1 cellular context compared by ENCODE assay signal in the genomic region with DNA sequence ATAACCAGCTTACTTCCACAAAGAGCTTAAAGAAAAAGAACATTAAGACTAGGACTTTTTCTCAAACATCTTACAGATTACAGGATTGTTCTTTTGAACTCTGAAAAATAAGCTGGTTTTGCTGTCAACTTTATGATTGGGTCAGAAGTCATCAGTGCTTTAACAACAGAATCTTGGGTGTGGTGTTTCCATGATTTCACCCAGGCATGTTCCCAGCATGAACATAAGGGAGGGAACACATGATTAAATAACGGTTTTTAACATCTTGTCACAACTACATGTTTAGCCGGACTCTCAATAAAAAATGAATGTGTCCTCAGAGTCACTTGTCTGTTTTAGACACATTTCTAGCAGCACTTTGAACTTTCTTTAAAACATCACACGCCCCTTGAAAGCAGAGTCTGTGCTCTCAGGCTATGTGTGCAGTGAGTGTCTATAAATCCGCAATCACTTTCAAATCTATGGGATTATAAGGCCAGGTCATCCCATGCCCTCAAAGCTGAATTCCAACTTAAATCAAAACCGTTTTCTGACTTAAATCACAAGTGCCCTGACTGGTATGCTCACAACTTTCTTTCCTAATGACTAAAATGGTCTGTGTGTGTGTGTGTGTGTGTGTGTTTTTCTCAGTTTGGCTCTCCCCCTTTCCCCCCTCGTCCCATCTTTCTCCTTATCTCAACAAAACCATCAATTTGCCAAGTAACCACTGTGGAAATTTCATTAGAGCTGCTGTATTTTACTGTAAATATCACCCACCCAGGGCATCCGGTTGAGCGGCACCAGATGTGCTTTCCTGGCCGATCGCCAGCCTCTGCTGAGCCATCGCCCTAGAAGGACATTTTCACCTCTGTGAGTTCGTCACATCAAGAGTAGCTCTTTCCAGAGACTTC.
TF ChIP-seq lines count a peak whose summit lies in the region.

No MANE protein-coding gene starts in this region.

TF ChIP-seq in K562, 482 proteins besides CTCF, POLR2A, EP300 and RAD21 (continued from another document and continues in another):
- TF ChIP-seq ZNF76 (CRISPR knock-in tag; IDR thresholded peaks at IDR 0.05; ENCODE audit: borderline replicate concordance) (no peak), ETV6 (IDR thresholded peaks at IDR 0.05; ENCODE audit: borderline replicate concordance in 1 of 2, low read depth in 2 of 2, low read length in 1 of 2) (no peak), ETV6 (CRISPR knock-in tag; IDR thresholded peaks at IDR 0.05; ENCODE audit: borderline replicate concordance) (no peak), HNRNPH1 (optimal IDR thresholded peaks at IDR 0.05; ENCODE audit: low read depth, low read length) (no peak), RFX1 (IDR thresholded peaks at IDR 0.05) (no peak), SIN3B (IDR thresholded peaks at IDR 0.05; ENCODE audit: low read depth) (no peak), HSF4 (CRISPR knock-in tag; IDR thresholded peaks at IDR 0.05; ENCODE audit: borderline replicate concordance) (no peak), PHF8 (IDR thresholded peaks at IDR 0.05; ENCODE audit: borderline replicate concordance, low read length) (no peak), ZNF212 (CRISPR knock-in tag; IDR thresholded peaks at IDR 0.05) (no peak), ZNF253 (CRISPR knock-in tag; conservative IDR thresholded peaks at IDR 0.05) (no peak), FOXJ2 (tag; IDR thresholded peaks at IDR 0.05) (no peak), ZNF75A (CRISPR knock-in tag; IDR thresholded peaks at IDR 0.05) (no peak), ZNF311 (CRISPR knock-in tag; IDR thresholded peaks at IDR 0.05) (no peak), MTA3 (IDR thresholded peaks at IDR 0.05; ENCODE audit: borderline replicate concordance) (no peak), MTF1 (CRISPR knock-in tag; IDR thresholded peaks at IDR 0.05; ENCODE audit: borderline replicate concordance) (no peak), GTF2E2 (tag; IDR thresholded peaks at IDR 0.05) (no peak), ZC3H11A (IDR thresholded peaks at IDR 0.05; ENCODE audit: low read depth, low read length) (no peak), NR3C1 (CRISPR knock-in tag; IDR thresholded peaks at IDR 0.05) (no peak), ZNF121 (CRISPR knock-in tag; conservative IDR thresholded peaks at IDR 0.05) (no peak), ZNF778 (CRISPR knock-in tag; IDR thresholded peaks at IDR 0.05) (no peak), ZNF584 (CRISPR knock-in tag; IDR thresholded peaks at IDR 0.05; ENCODE audit: low read depth) (0 out of 2 replicates have a peak, but pooled peaks have one; percentile 53), ZNF561 (CRISPR knock-in tag; conservative IDR thresholded peaks at IDR 0.05) (no peak), NONO (IDR thresholded peaks at IDR 0.05; ENCODE audit: low read depth in 2 of 2, low read length in 1 of 2) (no peak), HNRNPLL (IDR thresholded peaks at IDR 0.05; ENCODE audit: low read depth, low read length, poor library complexity, severe bottlenecking) (no peak), ZNF23 (CRISPR knock-in tag; IDR thresholded peaks at IDR 0.05) (no peak), SNRNP70 (optimal IDR thresholded peaks at IDR 0.05; ENCODE audit: low read depth, low read length) (no peak), ZFP1 (CRISPR knock-in tag; IDR thresholded peaks at IDR 0.05) (no peak), EWSR1 (IDR thresholded peaks at IDR 0.05; ENCODE audit: borderline replicate concordance, low read depth, partially characterized antibody) (no peak), PPARD (CRISPR knock-in tag; IDR thresholded peaks at IDR 0.05) (no peak), ZNF24 (IDR thresholded peaks at IDR 0.05) (no peak), MAFK (IDR thresholded peaks at IDR 0.05; ENCODE audit: low read length) (no peak), ZNF707 (CRISPR knock-in tag; conservative IDR thresholded peaks at IDR 0.05) (no peak), ZNF282 (CRISPR knock-in tag; IDR thresholded peaks at IDR 0.05) (no peak), ZNF232 (CRISPR knock-in tag; IDR thresholded peaks at IDR 0.05) (no peak), CCAR2 (IDR thresholded peaks at IDR 0.05; ENCODE audit: low read depth, low read length) (no peak), CHD1 (IDR thresholded peaks at IDR 0.05; ENCODE audit: low read length) (no peak), ZNF589 (CRISPR knock-in tag; IDR thresholded peaks at IDR 0.05; ENCODE audit: low read depth) (0 out of 2 replicates have a peak, but pooled peaks have one; percentile 30), THRAP3 (IDR thresholded peaks at IDR 0.05; ENCODE audit: borderline replicate concordance) (no peak), KHSRP (IDR thresholded peaks at IDR 0.05) (0 out of 2 replicates have a peak, but pooled peaks have one; percentile 15), ZNF384 (IDR thresholded peaks at IDR 0.05; ENCODE audit: low read depth, low read length) (no peak), SMARCB1 (IDR thresholded peaks at IDR 0.05; ENCODE audit: insufficient read length, low read depth) (no peak)
- TF ChIP-seq, protein P1, sequence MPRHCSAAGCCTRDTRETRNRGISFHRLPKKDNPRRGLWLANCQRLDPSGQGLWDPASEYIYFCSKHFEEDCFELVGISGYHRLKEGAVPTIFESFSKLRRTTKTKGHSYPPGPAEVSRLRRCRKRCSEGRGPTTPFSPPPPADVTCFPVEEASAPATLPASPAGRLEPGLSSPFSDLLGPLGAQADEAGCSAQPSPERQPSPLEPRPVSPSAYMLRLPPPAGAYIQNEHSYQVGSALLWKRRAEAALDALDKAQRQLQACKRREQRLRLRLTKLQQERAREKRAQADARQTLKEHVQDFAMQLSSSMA (CRISPR knock-in tag; IDR thresholded peaks at IDR 0.05): no peak
- TF ChIP-seq, protein P2, sequence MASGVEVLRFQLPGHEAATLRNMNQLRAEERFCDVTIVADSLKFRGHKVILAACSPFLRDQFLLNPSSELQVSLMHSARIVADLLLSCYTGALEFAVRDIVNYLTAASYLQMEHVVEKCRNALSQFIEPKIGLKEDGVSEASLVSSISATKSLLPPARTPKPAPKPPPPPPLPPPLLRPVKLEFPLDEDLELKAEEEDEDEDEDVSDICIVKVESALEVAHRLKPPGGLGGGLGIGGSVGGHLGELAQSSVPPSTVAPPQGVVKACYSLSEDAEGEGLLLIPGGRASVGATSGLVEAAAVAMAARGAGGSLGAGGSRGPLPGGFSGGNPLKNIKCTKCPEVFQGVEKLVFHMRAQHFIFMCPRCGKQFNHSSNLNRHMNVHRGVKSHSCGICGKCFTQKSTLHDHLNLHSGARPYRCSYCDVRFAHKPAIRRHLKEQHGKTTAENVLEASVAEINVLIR (CRISPR knock-in tag; IDR thresholded peaks at IDR 0.05): no peak
- TF ChIP-seq, protein P3, sequence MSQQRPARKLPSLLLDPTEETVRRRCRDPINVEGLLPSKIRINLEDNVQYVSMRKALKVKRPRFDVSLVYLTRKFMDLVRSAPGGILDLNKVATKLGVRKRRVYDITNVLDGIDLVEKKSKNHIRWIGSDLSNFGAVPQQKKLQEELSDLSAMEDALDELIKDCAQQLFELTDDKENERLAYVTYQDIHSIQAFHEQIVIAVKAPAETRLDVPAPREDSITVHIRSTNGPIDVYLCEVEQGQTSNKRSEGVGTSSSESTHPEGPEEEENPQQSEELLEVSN (IDR thresholded peaks at IDR 0.05; ENCODE audit: borderline replicate concordance in 1 of 2, extremely low read depth in 1 of 2, insufficient read depth in 1 of 2, insufficient read length in 1 of 2, low read depth in 1 of 2, low read length in 1 of 2, poor library complexity in 1 of 2, severe bottlenecking in 1 of 2): no peak
- TF ChIP-seq, protein P4, sequence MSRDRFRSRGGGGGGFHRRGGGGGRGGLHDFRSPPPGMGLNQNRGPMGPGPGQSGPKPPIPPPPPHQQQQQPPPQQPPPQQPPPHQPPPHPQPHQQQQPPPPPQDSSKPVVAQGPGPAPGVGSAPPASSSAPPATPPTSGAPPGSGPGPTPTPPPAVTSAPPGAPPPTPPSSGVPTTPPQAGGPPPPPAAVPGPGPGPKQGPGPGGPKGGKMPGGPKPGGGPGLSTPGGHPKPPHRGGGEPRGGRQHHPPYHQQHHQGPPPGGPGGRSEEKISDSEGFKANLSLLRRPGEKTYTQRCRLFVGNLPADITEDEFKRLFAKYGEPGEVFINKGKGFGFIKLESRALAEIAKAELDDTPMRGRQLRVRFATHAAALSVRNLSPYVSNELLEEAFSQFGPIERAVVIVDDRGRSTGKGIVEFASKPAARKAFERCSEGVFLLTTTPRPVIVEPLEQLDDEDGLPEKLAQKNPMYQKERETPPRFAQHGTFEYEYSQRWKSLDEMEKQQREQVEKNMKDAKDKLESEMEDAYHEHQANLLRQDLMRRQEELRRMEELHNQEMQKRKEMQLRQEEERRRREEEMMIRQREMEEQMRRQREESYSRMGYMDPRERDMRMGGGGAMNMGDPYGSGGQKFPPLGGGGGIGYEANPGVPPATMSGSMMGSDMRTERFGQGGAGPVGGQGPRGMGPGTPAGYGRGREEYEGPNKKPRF (IDR thresholded peaks at IDR 0.05; ENCODE audit: low read depth, low read length): no peak
- TF ChIP-seq, protein P5, sequence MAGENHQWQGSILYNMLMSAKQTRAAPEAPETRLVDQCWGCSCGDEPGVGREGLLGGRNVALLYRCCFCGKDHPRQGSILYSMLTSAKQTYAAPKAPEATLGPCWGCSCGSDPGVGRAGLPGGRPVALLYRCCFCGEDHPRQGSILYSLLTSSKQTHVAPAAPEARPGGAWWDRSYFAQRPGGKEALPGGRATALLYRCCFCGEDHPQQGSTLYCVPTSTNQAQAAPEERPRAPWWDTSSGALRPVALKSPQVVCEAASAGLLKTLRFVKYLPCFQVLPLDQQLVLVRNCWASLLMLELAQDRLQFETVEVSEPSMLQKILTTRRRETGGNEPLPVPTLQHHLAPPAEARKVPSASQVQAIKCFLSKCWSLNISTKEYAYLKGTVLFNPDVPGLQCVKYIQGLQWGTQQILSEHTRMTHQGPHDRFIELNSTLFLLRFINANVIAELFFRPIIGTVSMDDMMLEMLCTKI (IDR thresholded peaks at IDR 0.05; ENCODE audit: partially characterized antibody): no peak
- TF ChIP-seq, protein P6, sequence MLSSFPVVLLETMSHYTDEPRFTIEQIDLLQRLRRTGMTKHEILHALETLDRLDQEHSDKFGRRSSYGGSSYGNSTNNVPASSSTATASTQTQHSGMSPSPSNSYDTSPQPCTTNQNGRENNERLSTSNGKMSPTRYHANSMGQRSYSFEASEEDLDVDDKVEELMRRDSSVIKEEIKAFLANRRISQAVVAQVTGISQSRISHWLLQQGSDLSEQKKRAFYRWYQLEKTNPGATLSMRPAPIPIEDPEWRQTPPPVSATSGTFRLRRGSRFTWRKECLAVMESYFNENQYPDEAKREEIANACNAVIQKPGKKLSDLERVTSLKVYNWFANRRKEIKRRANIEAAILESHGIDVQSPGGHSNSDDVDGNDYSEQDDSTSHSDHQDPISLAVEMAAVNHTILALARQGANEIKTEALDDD (IDR thresholded peaks at IDR 0.05): no peak
- TF ChIP-seq, protein P7, sequence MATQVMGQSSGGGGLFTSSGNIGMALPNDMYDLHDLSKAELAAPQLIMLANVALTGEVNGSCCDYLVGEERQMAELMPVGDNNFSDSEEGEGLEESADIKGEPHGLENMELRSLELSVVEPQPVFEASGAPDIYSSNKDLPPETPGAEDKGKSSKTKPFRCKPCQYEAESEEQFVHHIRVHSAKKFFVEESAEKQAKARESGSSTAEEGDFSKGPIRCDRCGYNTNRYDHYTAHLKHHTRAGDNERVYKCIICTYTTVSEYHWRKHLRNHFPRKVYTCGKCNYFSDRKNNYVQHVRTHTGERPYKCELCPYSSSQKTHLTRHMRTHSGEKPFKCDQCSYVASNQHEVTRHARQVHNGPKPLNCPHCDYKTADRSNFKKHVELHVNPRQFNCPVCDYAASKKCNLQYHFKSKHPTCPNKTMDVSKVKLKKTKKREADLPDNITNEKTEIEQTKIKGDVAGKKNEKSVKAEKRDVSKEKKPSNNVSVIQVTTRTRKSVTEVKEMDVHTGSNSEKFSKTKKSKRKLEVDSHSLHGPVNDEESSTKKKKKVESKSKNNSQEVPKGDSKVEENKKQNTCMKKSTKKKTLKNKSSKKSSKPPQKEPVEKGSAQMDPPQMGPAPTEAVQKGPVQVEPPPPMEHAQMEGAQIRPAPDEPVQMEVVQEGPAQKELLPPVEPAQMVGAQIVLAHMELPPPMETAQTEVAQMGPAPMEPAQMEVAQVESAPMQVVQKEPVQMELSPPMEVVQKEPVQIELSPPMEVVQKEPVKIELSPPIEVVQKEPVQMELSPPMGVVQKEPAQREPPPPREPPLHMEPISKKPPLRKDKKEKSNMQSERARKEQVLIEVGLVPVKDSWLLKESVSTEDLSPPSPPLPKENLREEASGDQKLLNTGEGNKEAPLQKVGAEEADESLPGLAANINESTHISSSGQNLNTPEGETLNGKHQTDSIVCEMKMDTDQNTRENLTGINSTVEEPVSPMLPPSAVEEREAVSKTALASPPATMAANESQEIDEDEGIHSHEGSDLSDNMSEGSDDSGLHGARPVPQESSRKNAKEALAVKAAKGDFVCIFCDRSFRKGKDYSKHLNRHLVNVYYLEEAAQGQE (CRISPR knock-in tag; IDR thresholded peaks at IDR 0.05; ENCODE audit: low read depth): no peak
- TF ChIP-seq, protein P8, sequence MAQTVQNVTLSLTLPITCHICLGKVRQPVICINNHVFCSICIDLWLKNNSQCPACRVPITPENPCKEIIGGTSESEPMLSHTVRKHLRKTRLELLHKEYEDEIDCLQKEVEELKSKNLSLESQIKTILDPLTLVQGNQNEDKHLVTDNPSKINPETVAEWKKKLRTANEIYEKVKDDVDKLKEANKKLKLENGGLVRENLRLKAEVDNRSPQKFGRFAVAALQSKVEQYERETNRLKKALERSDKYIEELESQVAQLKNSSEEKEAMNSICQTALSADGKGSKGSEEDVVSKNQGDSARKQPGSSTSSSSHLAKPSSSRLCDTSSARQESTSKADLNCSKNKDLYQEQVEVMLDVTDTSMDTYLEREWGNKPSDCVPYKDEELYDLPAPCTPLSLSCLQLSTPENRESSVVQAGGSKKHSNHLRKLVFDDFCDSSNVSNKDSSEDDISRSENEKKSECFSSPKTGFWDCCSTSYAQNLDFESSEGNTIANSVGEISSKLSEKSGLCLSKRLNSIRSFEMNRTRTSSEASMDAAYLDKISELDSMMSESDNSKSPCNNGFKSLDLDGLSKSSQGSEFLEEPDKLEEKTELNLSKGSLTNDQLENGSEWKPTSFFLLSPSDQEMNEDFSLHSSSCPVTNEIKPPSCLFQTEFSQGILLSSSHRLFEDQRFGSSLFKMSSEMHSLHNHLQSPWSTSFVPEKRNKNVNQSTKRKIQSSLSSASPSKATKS (CRISPR knock-in tag; IDR thresholded peaks at IDR 0.05): no peak
- TF ChIP-seq, protein P9, sequence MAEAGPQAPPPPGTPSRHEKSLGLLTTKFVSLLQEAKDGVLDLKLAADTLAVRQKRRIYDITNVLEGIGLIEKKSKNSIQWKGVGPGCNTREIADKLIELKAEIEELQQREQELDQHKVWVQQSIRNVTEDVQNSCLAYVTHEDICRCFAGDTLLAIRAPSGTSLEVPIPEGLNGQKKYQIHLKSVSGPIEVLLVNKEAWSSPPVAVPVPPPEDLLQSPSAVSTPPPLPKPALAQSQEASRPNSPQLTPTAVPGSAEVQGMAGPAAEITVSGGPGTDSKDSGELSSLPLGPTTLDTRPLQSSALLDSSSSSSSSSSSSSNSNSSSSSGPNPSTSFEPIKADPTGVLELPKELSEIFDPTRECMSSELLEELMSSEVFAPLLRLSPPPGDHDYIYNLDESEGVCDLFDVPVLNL (CRISPR knock-in tag; IDR thresholded peaks at IDR 0.05; ENCODE audit: low read depth): no peak
